In genomic region chr5:143412656-143413342, GRCh38 we compare ENCODE assay signal across 18 cellular contexts.
"Had no signal": no experiment of that assay in that cellular context is flagged by ENCODE, and none has a peak within 500 bp of the region (broad histone marks: within the 10 kb centered on the region; RNA-seq: fewer than 3 reads in every experiment).

No MANE protein-coding gene starts in this region.

- H3K4me3 ChIP-seq: colonic mucosa, gastrocnemius medialis, heart right ventricle, left lung, psoas muscle, suprapubic skin had no signal

- H3K9me3 ChIP-seq: colonic mucosa, gastrocnemius medialis, heart right ventricle, left lung, psoas muscle, suprapubic skin had no signal

- H3K27me3 Mint-ChIP-seq: activated naive CD4-positive, alpha-beta T cell treated with anti-CD3 and anti-CD28 coated beads, Interleukin-2, amount 10 ng/mL, durations not matched to agents 7 days and 5 days; memory B cell; type B pancreatic cell had no signal

- H3K9me3 Mint-ChIP-seq: activated naive CD4-positive, alpha-beta T cell treated with anti-CD3 and anti-CD28 coated beads, Interleukin-2, amount 10 ng/mL, durations not matched to agents 7 days and 5 days; activated T-helper 2 cell treated with anti-CD3 and anti-CD28 coated beads, Interferon-gamma antibody, Interleukin-2, Interleukin-4, amounts not matched to agents 10 μg/mL and 5 μg/mL and 100 μg/mL, durations not matched to agents 14 hours and 24 hours and 36 hours; memory B cell; nephron progenitor cell; type B pancreatic cell had no signal

- H3K27ac Mint-ChIP-seq: activated naive CD4-positive, alpha-beta T cell treated with anti-CD3 and anti-CD28 coated beads, Interleukin-2, amount 10 ng/mL, durations not matched to agents 7 days and 5 days; activated T-helper 2 cell treated with anti-CD3 and anti-CD28 coated beads, Interferon-gamma antibody, Interleukin-2, Interleukin-4, amounts not matched to agents 10 μg/mL and 5 μg/mL and 100 μg/mL, durations not matched to agents 14 hours and 24 hours and 36 hours; nephron progenitor cell; type B pancreatic cell had no signal

- ATAC-seq: gastrocnemius medialis; heart right ventricle; left lung; psoas muscle; sciatic nerve; stimulated activated naive CD8-positive, alpha-beta T cell treated with anti-CD3 and anti-CD28 coated beads, Interleukin-15, Interleukin-2, amounts not matched to agents 100 U/mL and 50 U/mL, for 24 hours had no signal

- H3K36me3 ChIP-seq: colonic mucosa, gastrocnemius medialis, heart right ventricle, left lung, suprapubic skin had no signal

- H3K27me3 ChIP-seq: colonic mucosa, gastrocnemius medialis, heart right ventricle, left lung, suprapubic skin had no signal

- H3K36me3 Mint-ChIP-seq: memory B cell, type B pancreatic cell had no signal

- H3K4me3 Mint-ChIP-seq: activated naive CD4-positive, alpha-beta T cell treated with anti-CD3 and anti-CD28 coated beads, Interleukin-2, amount 10 ng/mL, durations not matched to agents 7 days and 5 days; memory B cell; nephron progenitor cell; type B pancreatic cell had no signal

- DNase-seq: activated CD4-positive, alpha-beta T cell treated with anti-CD3 and anti-CD28 coated beads for 48 hours; activated CD8-positive, alpha-beta memory T cell treated with anti-CD3 and anti-CD28 coated beads for 24 hours; activated naive CD4-positive, alpha-beta T cell treated with anti-CD3 and anti-CD28 coated beads, Interleukin-2, amount 10 ng/mL, durations not matched to agents 7 days and 5 days; caudate nucleus; colonic mucosa; effector CD4-positive, alpha-beta T cell; gastrocnemius medialis; heart right ventricle; left lung; nephron progenitor cell; psoas muscle; stimulated activated CD4-positive, alpha-beta T cell treated with anti-CD3 and anti-CD28 coated beads, Interleukin-12 subunit alpha, Interleukin-12 subunit beta, amount 100 ng/mL, for 4 hours; stimulated activated naive CD8-positive, alpha-beta T cell treated with anti-CD3 and anti-CD28 coated beads, Interleukin-15, Interleukin-2, amounts not matched to agents 100 U/mL and 50 U/mL, for 24 hours had no signal

- H3K4me1 ChIP-seq: colonic mucosa, suprapubic skin had no signal

- H3K27ac ChIP-seq: colonic mucosa, gastrocnemius medialis, heart right ventricle, left lung, psoas muscle, suprapubic skin had no signal
